Comparison of ENCODE assay signal across 8 cellular contexts in the genomic region with DNA sequence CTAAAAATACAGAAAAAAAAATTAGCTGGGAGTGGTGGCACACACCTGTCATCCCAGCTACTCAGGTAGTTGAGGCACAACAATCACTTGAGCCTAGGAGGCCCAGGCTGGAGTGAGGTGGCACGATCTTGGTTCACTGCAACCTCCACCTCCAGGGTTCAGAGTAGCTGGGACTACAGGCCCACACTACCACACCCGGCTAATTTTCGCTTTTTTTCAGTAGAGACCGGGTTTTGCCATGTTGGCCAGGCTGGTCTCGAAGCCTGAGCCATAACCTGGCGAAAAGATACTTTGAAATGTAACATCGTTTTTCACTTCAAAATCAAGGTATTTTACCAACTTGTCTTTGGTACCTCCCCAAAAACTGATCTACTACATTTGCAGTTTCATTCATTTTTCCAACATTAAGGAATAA. TPM values are rescaled to one million over a fixed set of nuclear protein-coding genes. Genes with fewer than 3 reads are reported as not detected.
DNase-seq lines count a peak whose midpoint lies in the region; ATAC-seq and TF ChIP-seq lines count a peak whose summit lies in the region.
"Had no signal": no experiment of that assay in that cellular context is flagged by ENCODE, and none has a peak within 500 bp of the region (broad histone marks: within the 10 kb centered on the region; RNA-seq: fewer than 3 reads in every experiment).

No MANE protein-coding gene starts in this region.

- H3K4me3 ChIP-seq in GM23338 (no peak overlapping the region), RWPE2 (ENCODE audit: severe bottlenecking) (no peak overlapping the region)

- peaks cover 48% of the 10 kb centered on the region for H3K27me3 Mint-ChIP-seq in GM23338 (ENCODE audit: insufficient read depth, low read depth, poor library complexity)
- H3K27me3 Mint-ChIP-seq: naive B cell had no signal

- H3K36me3 ChIP-seq in GM23338 (ENCODE audit: insufficient read depth) (peaks cover 40% of the 10 kb centered on the region), RWPE2 (ENCODE audit: low read depth) (peaks cover 77% of the 10 kb centered on the region)

- peaks cover 23% of the 10 kb centered on the region for H3K79me2 ChIP-seq in GM23338 (replicated peaks; ENCODE audit: insufficient read depth)

- peaks cover 24% of the 10 kb centered on the region for H3K4me1 ChIP-seq in GM23338 (ENCODE audit: insufficient read depth)
- H3K4me1 ChIP-seq in RWPE2 (ENCODE audit: insufficient read depth, poor library complexity, severe bottlenecking) = peaks cover 12% of the 10 kb centered on the region

- peaks cover 7% of the 10 kb centered on the region; the same call in 2 of the 3 replicates for H3K9me3 Mint-ChIP-seq in GM23338

- no peak for TF ChIP-seq CTCF in GM23338 (conservative IDR thresholded peaks at IDR 0.05; ENCODE audit: low read depth in 2 of 2)
- TF ChIP-seq CTCF in RWPE2 (IDR thresholded peaks at IDR 0.05; ENCODE audit: poor library complexity, severe bottlenecking) = no peak

- peak overlapping the region; percentile 20; the same call in 1 of the 3 replicates for H3K4me3 Mint-ChIP-seq in GM23338

- H3K9me3 ChIP-seq in RWPE2 (ENCODE audit: severe bottlenecking) = no peaks in the 10 kb centered on the region

- peaks cover 16% of the 10 kb centered on the region for H4K20me1 ChIP-seq in GM23338 (replicated peaks; ENCODE audit: insufficient read depth)

- H3K4me1 Mint-ChIP-seq in GM23338 = peaks cover 22% of the 10 kb centered on the region

- peak; percentile 43 for ATAC-seq in GM23338
- ATAC-seq in RWPE2 (ENCODE audit: low read depth) = peak; percentile 29

- peak overlapping the region; percentile 89 for H3K27ac Mint-ChIP-seq in GM23338

- no peak overlapping the region for H2AFZ ChIP-seq in GM23338

- H3K27ac ChIP-seq in GM23338 (ENCODE audit: low read depth) (peak overlapping the region; percentile 96), RWPE2 (ENCODE audit: poor library complexity, severe bottlenecking) (peak overlapping the region; percentile 91)

- H3K27me3 ChIP-seq in GM23338 (ENCODE audit: insufficient read depth) = no peaks in the 10 kb centered on the region
- no peaks in the 10 kb centered on the region for H3K27me3 ChIP-seq in RWPE2 (ENCODE audit: insufficient read depth, poor library complexity, severe bottlenecking)

- H3K36me3 Mint-ChIP-seq in GM23338 (ENCODE audit: low read depth) = peaks cover 76% of the 10 kb centered on the region

- H3K9me2 ChIP-seq in GM23338 (ENCODE audit: insufficient read depth) = no peaks in the 10 kb centered on the region

- peaks cover 54% of the 10 kb centered on the region for H3F3A ChIP-seq in GM23338 (replicated peaks; ENCODE audit: low read depth)

- H3K4me2 ChIP-seq in GM23338 = no peak overlapping the region

- peak; percentile 36 for DNase-seq in GM23338 (ENCODE audit: low spot score)
- no peak for DNase-seq in RWPE2 (ENCODE audit: low spot score)
- DNase-seq in islet precursor cell = peak; percentile 64
- DNase-seq in activated gamma-delta T cell (lab: John Stamatoyannopoulos, UW) = no peak
- DNase-seq in T1000 (lab: John Stamatoyannopoulos, UW) = no peak
- no peak for DNase-seq in inferior parietal cortex (ENCODE audit: extremely low spot score)
- DNase-seq: naive B cell, NCI-H2081 had no signal

TF ChIP-seq in GM23338, 12 proteins besides CTCF, POLR2A, EP300 and RAD21:
- TF ChIP-seq CREB1 (CRISPR knock-in tag; IDR thresholded peaks at IDR 0.05; ENCODE audit: low read depth) = no peak
- no peak for TF ChIP-seq EZH2 (IDR thresholded peaks at IDR 0.05; ENCODE audit: low read depth, unreplicated experiment)
- no peak for TF ChIP-seq ZNF331 (CRISPR knock-in tag; IDR thresholded peaks at IDR 0.05; ENCODE audit: low read depth)
- TF ChIP-seq, protein P1, sequence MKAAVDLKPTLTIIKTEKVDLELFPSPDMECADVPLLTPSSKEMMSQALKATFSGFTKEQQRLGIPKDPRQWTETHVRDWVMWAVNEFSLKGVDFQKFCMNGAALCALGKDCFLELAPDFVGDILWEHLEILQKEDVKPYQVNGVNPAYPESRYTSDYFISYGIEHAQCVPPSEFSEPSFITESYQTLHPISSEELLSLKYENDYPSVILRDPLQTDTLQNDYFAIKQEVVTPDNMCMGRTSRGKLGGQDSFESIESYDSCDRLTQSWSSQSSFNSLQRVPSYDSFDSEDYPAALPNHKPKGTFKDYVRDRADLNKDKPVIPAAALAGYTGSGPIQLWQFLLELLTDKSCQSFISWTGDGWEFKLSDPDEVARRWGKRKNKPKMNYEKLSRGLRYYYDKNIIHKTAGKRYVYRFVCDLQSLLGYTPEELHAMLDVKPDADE (IDR thresholded peaks at IDR 0.05) = no peak

RNA-seq across cellular contexts. Expression of a gene that starts 6.1 kb away (rescaled TPM):
- 979 and 1,111 TPM in 2 replicates for total RNA-seq in GM23338 (2014; rRNA removed; shearing (Covaris generic))
- 992 and 1,077 TPM in 2 replicates for polyA plus RNA-seq in GM23338 (2016; fragmentation: Nextera tagmentation; extraction: Ambion mirVana)

RNA-seq across cellular contexts. Expression of a gene that starts 6.4 kb away (rescaled TPM):
- total RNA-seq in GM23338 (2014; rRNA removed; shearing (Covaris generic)) = 15.2 and 15.8 TPM in 2 replicates
- 1.4 and 2.7 TPM in 2 replicates for polyA plus RNA-seq in GM23338 (2016; fragmentation: Nextera tagmentation; extraction: Ambion mirVana)

RNA-seq across cellular contexts. Expression of a gene that starts 37.1 kb away (rescaled TPM):
- total RNA-seq in GM23338 (2014; rRNA removed; shearing (Covaris generic)) = 23.5 and 40.7 TPM in 2 replicates
- polyA plus RNA-seq in GM23338 (2016; fragmentation: Nextera tagmentation; extraction: Ambion mirVana) = 8.8 and 13.6 TPM in 2 replicates

RNA-seq across cellular contexts. Expression of a gene that starts 37.3 kb away (rescaled TPM):
- total RNA-seq in GM23338 (2014; rRNA removed; shearing (Covaris generic)) = 41.1 and 49.9 TPM in 2 replicates
- polyA plus RNA-seq in GM23338 (2016; fragmentation: Nextera tagmentation; extraction: Ambion mirVana) = 17.0 and 18.1 TPM in 2 replicates

RNA-seq across cellular contexts. Expression of a gene that starts 55.4 kb away (rescaled TPM):
- not detected in 2 replicates for total RNA-seq in GM23338 (2014; rRNA removed; shearing (Covaris generic))
- polyA plus RNA-seq in GM23338 (2016; fragmentation: Nextera tagmentation; extraction: Ambion mirVana) = not detected in 2 replicates

Comparison
In these comparisons a context has a peak if more than half of its experiments do, and no peak if none do; other contexts are left out.
1. DNase-seq: peak in GM23338 (single experiment) and islet precursor cell (single experiment); none in RWPE2 (single experiment), activated gamma-delta T cell (single experiment), T1000 (single experiment) and inferior parietal cortex (single experiment).